6 cellular contexts compared by ENCODE assay signal in the genomic region with DNA sequence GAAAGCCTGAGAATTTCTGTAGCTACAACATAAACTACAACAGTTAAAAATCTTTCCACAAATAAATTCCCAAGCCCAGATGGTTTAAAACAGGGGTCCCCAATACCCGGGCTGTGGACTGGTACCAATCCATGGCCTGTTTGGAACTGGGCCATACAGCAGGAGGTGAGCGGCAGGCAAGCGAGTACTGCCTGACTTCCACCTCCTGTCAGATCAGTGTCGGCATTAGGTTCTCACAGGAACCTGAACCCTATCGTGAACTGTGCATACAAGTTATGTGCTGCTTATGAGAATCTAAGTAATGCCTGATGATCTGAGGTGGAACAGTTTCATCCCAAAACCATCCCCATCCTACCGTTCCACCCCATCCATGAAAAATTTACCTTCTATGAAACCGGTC.
"Had no signal": no experiment of that assay in that cellular context is flagged by ENCODE, and none has a peak within 500 bp of the region (broad histone marks: within the 10 kb centered on the region; RNA-seq: fewer than 3 reads in every experiment).

No MANE protein-coding gene starts in this region.

- H3K4me3 ChIP-seq: K562 had no signal

- H3K36me3 Mint-ChIP-seq: IgD-negative memory B cell had no signal

- H3K4me3 Mint-ChIP-seq: IgD-negative memory B cell had no signal

- H3K27me3 Mint-ChIP-seq: IgD-negative memory B cell had no signal

- ATAC-seq: HepG2, K562 had no signal

- DNase-seq: IMR-90, KBM-7, KG1 had no signal

- H3K27ac Mint-ChIP-seq: IgD-negative memory B cell had no signal
